ENCODE assay signal across 8 cellular contexts in the genomic region with DNA sequence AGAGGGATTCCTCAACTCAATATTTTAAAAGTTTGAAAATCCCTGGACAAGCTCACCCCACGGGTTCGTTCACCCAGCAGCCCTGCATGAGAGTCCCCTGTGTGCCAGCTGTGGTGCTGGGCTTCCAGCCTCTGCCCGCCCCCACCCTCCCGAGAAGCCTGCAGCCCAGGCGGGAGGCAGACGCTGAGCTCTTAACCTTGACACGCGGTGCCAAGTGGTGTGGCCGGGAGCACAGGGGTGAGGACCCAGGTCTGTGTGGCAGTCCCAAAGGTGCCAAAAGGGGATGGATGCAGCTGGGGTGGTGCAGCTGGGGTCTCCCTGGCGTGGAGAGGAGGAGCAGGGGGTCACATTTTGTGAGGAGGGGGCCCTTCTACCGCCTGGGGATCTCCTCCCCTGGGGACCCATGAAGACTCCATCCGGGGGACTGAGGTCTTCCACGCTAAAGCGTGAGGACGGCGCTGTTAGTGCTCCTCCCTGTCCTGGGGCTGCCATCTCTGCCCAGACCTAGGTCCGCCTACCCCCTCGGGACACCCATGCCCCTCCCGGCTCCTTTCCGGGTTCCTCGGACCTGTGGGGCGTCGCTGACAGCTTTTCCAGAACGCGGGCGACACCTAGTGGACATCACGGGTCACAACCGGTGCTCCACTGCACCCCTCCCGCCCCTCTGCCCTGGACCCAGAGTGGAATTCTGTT. TPM values are rescaled to one million over a fixed set of nuclear protein-coding genes. Genes with fewer than 3 reads are reported as not detected.
DNase-seq lines count a peak whose midpoint lies in the region; ATAC-seq, FAIRE-seq and TF ChIP-seq lines count a peak whose summit lies in the region.

No MANE protein-coding gene starts in this region.

- FAIRE-seq in A549 (lab: Jason Lieb, UNC): no peak

- no peak for TF ChIP-seq EP300 in A549 (IDR thresholded peaks at IDR 0.05)

- H3K4me1 ChIP-seq in A549 (0 out of 3 replicates have a peak, but pooled peaks cover 10% of the 10 kb centered on the region), SJCRH30 (peaks cover 5% of the 10 kb centered on the region; the same call in 1 of the 2 replicates), neutrophil (ENCODE audit: control insufficient read depth in 1 of 2, insufficient read depth in 1 of 2, low read depth in 1 of 2, low read length in 1 of 2) (peaks cover 0 to 3% of the 10 kb centered on the region in 2 experiments), stomach smooth muscle (ENCODE audit: control insufficient read depth, insufficient read depth, low read length) (peaks cover 10% of the 10 kb centered on the region)

- H3K4me3 ChIP-seq in A549: peak overlapping the region; percentile 50
- peak overlapping the region; percentile 39 for H3K4me3 ChIP-seq in SJCRH30
- H3K4me3 ChIP-seq in neutrophil (ENCODE audit: low read depth in 1 of 2, low read length in 1 of 2): no peak overlapping the region
- peak overlapping the region; percentile 40 to 74 for H3K4me3 ChIP-seq in stomach smooth muscle (ENCODE audit: low read length in 2 of 2)

- CTCF ChIA-PET in A549 (lab: Yijun Ruan, JAX): interaction anchor here (0.6 to 8.5 kb wide), 34 partner anchors 8 to 490 kb away, joined by 3 to 125 read pairs (median 4); a partner anchor contains a TSS

- TF ChIP-seq CTCF in A549 (IDR thresholded peaks at IDR 0.05) (peak; percentile 78), neutrophil (IDR thresholded peaks at IDR 0.05) (peak; percentile 58)

- H3K36me3 ChIP-seq in SJCRH30 (no peaks in the 10 kb centered on the region), neutrophil (no peaks in the 10 kb centered on the region), stomach smooth muscle (ENCODE audit: control insufficient read depth in 2 of 2, insufficient read depth in 2 of 2, low read length in 2 of 2) (no peaks in the 10 kb centered on the region)

- peak; percentile 88 to 92 for TF ChIP-seq RAD21 in A549 (conservative IDR thresholded peaks at IDR 0.05 in 1 of 2, IDR thresholded peaks at IDR 0.05 in 1 of 2)

- no peaks in the 10 kb centered on the region for H3K27me3 ChIP-seq in SJCRH30
- H3K27me3 ChIP-seq in neutrophil: peaks cover 6% of the 10 kb centered on the region
- no peaks in the 10 kb centered on the region for H3K27me3 ChIP-seq in stomach smooth muscle (ENCODE audit: control insufficient read depth in 1 of 2, insufficient read depth in 2 of 2, low read length in 2 of 2)

- H3K9me3 ChIP-seq in A549 (no peaks in the 10 kb centered on the region), SJCRH30 (replicated peaks) (no peaks in the 10 kb centered on the region), neutrophil (no peaks in the 10 kb centered on the region), stomach smooth muscle (ENCODE audit: control insufficient read depth in 2 of 2, low read length in 2 of 2) (no peaks in the 10 kb centered on the region)

- POLR2A ChIA-PET in A549 (lab: Yijun Ruan, JAX): no interaction called here

- peak; percentile 92 to 98 for ATAC-seq in A549
- peak; percentile 68 for ATAC-seq in GM18867 (IDR thresholded peaks at IDR 0.05; ENCODE audit: unreplicated experiment)

- H3K4me2 ChIP-seq in A549: peak overlapping the region; percentile 99

- peak overlapping the region; percentile 23 to 47 for H3K9ac ChIP-seq in stomach smooth muscle (ENCODE audit: low read length in 2 of 2)

- peak; percentile 69 to 81 for DNase-seq in A549 (ENCODE audit: low read depth in 1 of 2, low spot score in 1 of 2)
- peak; percentile 75 to 80 for DNase-seq in Kasumi-1 (lab: John Stamatoyannopoulos, UW)
- peak; percentile 91 to 94 for DNase-seq in SJCRH30
- DNase-seq in activated naive CD4-positive, alpha-beta T cell (lab: John Stamatoyannopoulos, UW): peak; percentile 55 to 67 (median 59)
- DNase-seq in germinal center (ENCODE audit: low spot score): peak; percentile 89

- peak overlapping the region; percentile 75 to 77 for H3K27ac ChIP-seq in A549
- no peak overlapping the region for H3K27ac ChIP-seq in SJCRH30
- no peak overlapping the region for H3K27ac ChIP-seq in neutrophil
- H3K27ac ChIP-seq in stomach smooth muscle (ENCODE audit: low read length): no peak overlapping the region

- 0% methylated on average over 3 of the region's 29 CpGs for WGBS in A549 (ENCODE audit: missing lambda C conversion rate)

- no peak for TF ChIP-seq POLR2A in A549 (IDR thresholded peaks at IDR 0.05; ENCODE audit: low read length)

TF ChIP-seq in A549, 52 proteins besides CTCF, POLR2A, EP300 and RAD21:
- TF ChIP-seq RARB (CRISPR knock-in tag; IDR thresholded peaks at IDR 0.05) (no peak), ZC3H11A (IDR thresholded peaks at IDR 0.05) (no peak), ZSCAN20 (CRISPR knock-in tag; IDR thresholded peaks at IDR 0.05) (no peak), SMC3 (IDR thresholded peaks at IDR 0.05) (peak; percentile 93)

RNA-seq across cellular contexts. Expression of a gene that starts 12.9 kb away (rescaled TPM):
- polyA plus RNA-seq in A549 (2011; rRNA removed) (not detected in 2 replicates), A549 (2017; fragmentation: RNase III; extraction: RNeasy Plus Mini Kit Qiagen cat#74134 plus additional on column Dnase treatment) (not detected in 3 replicates)
- polyA plus RNA-seq in A549 (2012; cell fraction: cytosol; rRNA removed): not detected in 2 replicates
- not detected in 2 replicates for polyA plus RNA-seq in A549 (2012; cell fraction: nucleus; rRNA removed)
- polyA minus RNA-seq in A549 (2011; rRNA and poly(A)+ RNA removed): not detected in 2 replicates
- not detected in 2 replicates for total RNA-seq in SJCRH30 (2014; rRNA removed; shearing (Covaris generic))

RNA-seq across cellular contexts. Expression of a gene that starts 32.7 kb away (rescaled TPM):
- polyA plus RNA-seq in A549 (2011; rRNA removed): not detected in 2 replicates
- not detected in 2 replicates for polyA plus RNA-seq in A549 (2012; cell fraction: cytosol; rRNA removed)
- not detected in 2 replicates for polyA plus RNA-seq in A549 (2012; cell fraction: nucleus; rRNA removed)
- polyA plus RNA-seq in A549 (2017; fragmentation: RNase III; extraction: RNeasy Plus Mini Kit Qiagen cat#74134 plus additional on column Dnase treatment): not detected in 3 replicates
- polyA minus RNA-seq in A549 (2011; rRNA and poly(A)+ RNA removed): not detected in 2 replicates
- total RNA-seq in SJCRH30 (2014; rRNA removed; shearing (Covaris generic)): not detected in 2 replicates

RNA-seq across cellular contexts. Expression of a gene that starts 33.8 kb away (rescaled TPM):
- 0.01 TPM in 1 of 2 replicates, not detected in the other for polyA plus RNA-seq in A549 (2011; rRNA removed)
- polyA plus RNA-seq in A549 (2012; cell fraction: cytosol; rRNA removed): not detected in 2 replicates
- polyA plus RNA-seq in A549 (2012; cell fraction: nucleus; rRNA removed): not detected in 2 replicates
- polyA plus RNA-seq in A549 (2017; fragmentation: RNase III; extraction: RNeasy Plus Mini Kit Qiagen cat#74134 plus additional on column Dnase treatment): not detected in 3 replicates
- polyA minus RNA-seq in A549 (2011; rRNA and poly(A)+ RNA removed): 0.04 TPM in 1 of 2 replicates, not detected in the other
- not detected in 2 replicates for total RNA-seq in SJCRH30 (2014; rRNA removed; shearing (Covaris generic))

RNA-seq across cellular contexts. Expression of a gene that starts 34.3 kb away (rescaled TPM):
- not detected in 2 replicates for polyA plus RNA-seq in A549 (2011; rRNA removed)
- polyA plus RNA-seq in A549 (2012; cell fraction: cytosol; rRNA removed): not detected in 2 replicates
- not detected in 2 replicates for polyA plus RNA-seq in A549 (2012; cell fraction: nucleus; rRNA removed)
- polyA plus RNA-seq in A549 (2017; fragmentation: RNase III; extraction: RNeasy Plus Mini Kit Qiagen cat#74134 plus additional on column Dnase treatment): not detected in 3 replicates
- not detected in 2 replicates for polyA minus RNA-seq in A549 (2011; rRNA and poly(A)+ RNA removed)
- not detected in 2 replicates for total RNA-seq in SJCRH30 (2014; rRNA removed; shearing (Covaris generic))

Comparison
In these comparisons a context has a peak if more than half of its experiments do, and no peak if none do; other contexts are left out.
1. H3K27ac ChIP-seq: peak in A549 (2 of 2); none in SJCRH30 (single experiment), neutrophil (single experiment) and stomach smooth muscle (single experiment).
2. H3K4me3 ChIP-seq: peak in A549 (single experiment), SJCRH30 (single experiment) and stomach smooth muscle (2 of 2); none in neutrophil (0 of 2).
3. Peak in every context shown above with its lines, with median percentiles within 50 percentile points of each other: DNase-seq.